In genomic region chr20:38590682-38591483, GRCh38 we compare ENCODE assay signal across 1 cellular context.
TF ChIP-seq lines count a peak whose summit lies in the region.

No MANE protein-coding gene starts in this region.

TF ChIP-seq in K562, 482 proteins besides CTCF, POLR2A, EP300 and RAD21:
- TF ChIP-seq USF1 (CRISPR knock-in tag; IDR thresholded peaks at IDR 0.05), result peak; percentile 35; the same call in 1 of the 2 replicates
- TF ChIP-seq BMI1 (IDR thresholded peaks at IDR 0.05; ENCODE audit: low read length), result no peak
- no peak for TF ChIP-seq POU5F1 (IDR thresholded peaks at IDR 0.05; ENCODE audit: borderline replicate concordance, low read depth, low read length, partially characterized antibody)
